In the genomic region with DNA sequence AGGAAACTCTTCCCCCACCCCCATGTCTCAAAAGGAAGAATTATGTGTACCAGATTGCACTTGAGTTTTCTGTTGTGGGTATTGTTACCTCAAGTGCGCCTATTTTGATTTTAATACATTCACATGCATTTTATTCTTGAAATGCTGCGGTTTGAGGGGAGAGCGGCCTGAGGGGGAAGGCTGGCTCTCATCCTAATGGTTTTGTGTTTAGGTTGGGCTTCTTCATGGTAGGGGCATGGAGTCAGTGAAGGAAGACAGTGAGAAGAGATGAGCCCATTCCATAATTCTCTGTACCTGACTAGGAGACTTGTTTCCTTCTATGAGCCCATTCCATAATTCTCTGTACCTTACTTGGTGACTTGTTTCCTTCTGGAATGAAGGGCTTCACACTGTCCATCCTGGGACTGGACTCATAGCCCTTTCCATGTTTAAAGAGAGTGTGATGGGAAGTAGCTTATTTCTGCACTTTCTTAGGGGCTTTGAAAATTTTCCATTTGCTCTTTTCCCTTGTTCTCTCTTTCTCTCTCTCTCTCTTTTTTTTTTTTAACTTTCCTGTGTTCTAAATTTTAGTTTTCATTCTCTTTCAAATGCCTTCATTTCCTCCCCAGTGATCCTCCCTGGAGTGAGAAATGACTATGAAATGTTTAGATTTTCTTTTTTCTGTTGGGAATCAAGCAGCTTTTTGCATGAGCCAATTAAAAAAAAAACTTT, we compare ENCODE assay signal across 9 cellular contexts. TPM values are rescaled to one million over a fixed set of nuclear protein-coding genes. Genes with fewer than 3 reads are reported as not detected.
DNase-seq lines count a peak whose midpoint lies in the region; ATAC-seq and TF ChIP-seq lines count a peak whose summit lies in the region.
"Had no signal": no experiment of that assay in that cellular context is flagged by ENCODE, and none has a peak within 500 bp of the region (broad histone marks: within the 10 kb centered on the region; RNA-seq: fewer than 3 reads in every experiment).

No MANE protein-coding gene starts in this region.

- peak overlapping the region; percentile 82 for H3K27ac Mint-ChIP-seq in activated CD4-positive, alpha-beta T cell treated with anti-CD3 and anti-CD28 coated beads for 36 hours
- no peak overlapping the region for H3K27ac Mint-ChIP-seq in T-cell

- peak overlapping the region; percentile 85 for H3K4me3 Mint-ChIP-seq in activated CD4-positive, alpha-beta T cell treated with anti-CD3 and anti-CD28 coated beads for 36 hours
- H3K4me3 Mint-ChIP-seq in T-cell, result peak overlapping the region; percentile 77 to 85 (median 78)

- TF ChIP-seq POLR2A in gastroesophageal sphincter (IDR thresholded peaks at IDR 0.05), result no peak

- H3K4me3 ChIP-seq in gastroesophageal sphincter, result peak overlapping the region; percentile 78 to 88
- H3K4me3 ChIP-seq in smooth muscle cell, result peak overlapping the region; percentile 81

- H3K27me3 ChIP-seq in gastroesophageal sphincter (no peaks in the 10 kb centered on the region), smooth muscle cell (ENCODE audit: low read depth) (peaks cover 23% of the 10 kb centered on the region)

- CTCF ChIA-PET in activated CD4-positive, alpha-beta T cell treated with anti-CD3 and anti-CD28 coated beads for 36 hours (lab: Charles Lee), result no interaction called here
- CTCF ChIA-PET in T-cell (lab: Charles Lee), result interaction anchor here in 1 of 2 donors (0.8 kb wide), 1 partner anchor 9 kb away, joined by 4 read pairs; no protein-coding TSS in a partner anchor

- TF ChIP-seq EP300 in gastroesophageal sphincter (IDR thresholded peaks at IDR 0.05), result no peak

- H3K36me3 ChIP-seq in gastroesophageal sphincter (no peaks in the 10 kb centered on the region), smooth muscle cell (ENCODE audit: low read depth) (no peaks in the 10 kb centered on the region)
- H3K36me3 ChIP-seq: BE2C had no signal

- peak overlapping the region; percentile 94 for H2AFZ ChIP-seq in smooth muscle cell (ENCODE audit: low read depth)

- no peak for TF ChIP-seq CTCF in gastroesophageal sphincter (IDR thresholded peaks at IDR 0.05)
- TF ChIP-seq CTCF in smooth muscle cell (IDR thresholded peaks at IDR 0.05; ENCODE audit: borderline replicate concordance, insufficient read depth, poor library complexity, severe bottlenecking), result no peak

- 57 to 72% methylated on average over 3 of the region's 3 CpGs for WGBS in gastroesophageal sphincter (ENCODE audit: low coverage in 1 of 2), 2 donors
- 40% methylated on average over 3 of the region's 3 CpGs for WGBS in smooth muscle cell (ENCODE audit: low lambda C conversion rate)

- peaks cover 15% of the 10 kb centered on the region for H3K4me1 Mint-ChIP-seq in activated CD4-positive, alpha-beta T cell treated with anti-CD3 and anti-CD28 coated beads for 36 hours
- H3K4me1 Mint-ChIP-seq in T-cell, result peaks cover 8 to 17% (median 11%) of the 10 kb centered on the region in 3 donors

- no peak for ATAC-seq in activated CD4-positive, alpha-beta T cell treated with anti-CD3 and anti-CD28 coated beads for 36 hours
- no peak for ATAC-seq in T-cell (replicated peaks in 1 of 4)
- no peak for ATAC-seq in gastroesophageal sphincter
- no peak for ATAC-seq in GM21423 (IDR thresholded peaks at IDR 0.05; ENCODE audit: unreplicated experiment)
- no peak for ATAC-seq in GM18517 (IDR thresholded peaks at IDR 0.05; ENCODE audit: unreplicated experiment)

- peaks cover 0 to 52% (median 7%) of the 10 kb centered on the region in 3 donors for H3K4me1 ChIP-seq in gastroesophageal sphincter
- peaks cover 25% of the 10 kb centered on the region for H3K4me1 ChIP-seq in smooth muscle cell (ENCODE audit: low read depth)
- H3K4me1 ChIP-seq: BE2C had no signal

- H3K79me2 ChIP-seq in smooth muscle cell (ENCODE audit: low read depth), result peaks cover 38% of the 10 kb centered on the region

- H3K4me2 ChIP-seq in smooth muscle cell, result peak overlapping the region; percentile 97

- H3K27me3 Mint-ChIP-seq in activated CD4-positive, alpha-beta T cell treated with anti-CD3 and anti-CD28 coated beads for 36 hours, result peaks cover 40% of the 10 kb centered on the region
- H3K27me3 Mint-ChIP-seq in T-cell, result peaks cover 46 to 49% of the 10 kb centered on the region in 2 donors

- POLR2A ChIA-PET in activated CD4-positive, alpha-beta T cell treated with anti-CD3 and anti-CD28 coated beads for 36 hours (lab: Charles Lee), result interaction anchor here (0.7 kb wide), 1 partner anchor 17 kb away, joined by 3 read pairs; no protein-coding TSS in a partner anchor
- POLR2A ChIA-PET in T-cell (lab: Charles Lee), result interaction anchor here in 1 of 2 donors (0.7 kb wide), 1 partner anchor 14 kb away, joined by 4 read pairs; no protein-coding TSS in a partner anchor

- intact Hi-C loops in activated CD4-positive, alpha-beta T cell treated with anti-CD3 and anti-CD28 coated beads for 36 hours (cut with DNase I, micrococcal nuclease), result loop anchor here (1.0 to 10.0 kb wide), 9 partner anchors 59 to 1557 kb away; partner anchors contain the start of gene PGM1 (in 1 of the 2)

- peaks cover 10% of the 10 kb centered on the region for H3F3A ChIP-seq in smooth muscle cell (ENCODE audit: low read depth)

- H3K9me3 ChIP-seq in gastroesophageal sphincter (no peaks in the 10 kb centered on the region), smooth muscle cell (replicated peaks; ENCODE audit: low read depth) (no peaks in the 10 kb centered on the region)
- H3K9me3 ChIP-seq: BE2C had no signal

- peaks cover 52% of the 10 kb centered on the region for H4K20me1 ChIP-seq in smooth muscle cell (ENCODE audit: low read depth)

- H3K9me3 Mint-ChIP-seq in activated CD4-positive, alpha-beta T cell treated with anti-CD3 and anti-CD28 coated beads for 36 hours (ENCODE audit: low read depth), result no peaks in the 10 kb centered on the region
- H3K9me3 Mint-ChIP-seq in T-cell, result no peaks in the 10 kb centered on the region

- no peak for DNase-seq in activated CD4-positive, alpha-beta T cell treated with anti-CD3 and anti-CD28 coated beads for 36 hours
- DNase-seq in activated CD4-positive, alpha-beta T cell treated with anti-CD3 and anti-CD28 coated beads for 48 hours, result no peak
- DNase-seq in T-cell (no peak), smooth muscle cell (lab: John Stamatoyannopoulos, UW; ENCODE audit: unreplicated experiment) (no peak), HK-2 (ENCODE audit: unreplicated experiment) (no peak)
- DNase-seq: BE2C had no signal

- H3K27ac ChIP-seq in gastroesophageal sphincter (peak overlapping the region; percentile 80 to 94 (median 92)), smooth muscle cell (ENCODE audit: low read depth) (no peak overlapping the region)

- H3K9ac ChIP-seq in smooth muscle cell (ENCODE audit: low read depth), result no peak overlapping the region

- H3K36me3 Mint-ChIP-seq in activated CD4-positive, alpha-beta T cell treated with anti-CD3 and anti-CD28 coated beads for 36 hours (ENCODE audit: low read depth), result peaks cover 20% of the 10 kb centered on the region
- no peaks in the 10 kb centered on the region for H3K36me3 Mint-ChIP-seq in T-cell

RNA-seq across cellular contexts. Expression of gene AK4, which starts 1.9 kb away (rescaled TPM):
- total RNA-seq in activated CD4-positive, alpha-beta T cell treated with anti-CD3 and anti-CD28 coated beads for 36 hours, result 100 to 1,000 TPM in 1 of 2 experiments, 10 to 100 TPM in 1; 90.4 to 102 TPM
- total RNA-seq in T-cell (1 to 10 TPM in 3 of 5 donors, under 1 TPM in 2; 0.18 to 2.4 (median 1.1) TPM), gastroesophageal sphincter (10 to 100 TPM; 39.6 to 72.7 (median 60.7) TPM), smooth muscle cell (61.4 and 72.4 TPM in 2 replicates)
- polyA plus RNA-seq in smooth muscle cell, result 52.9 and 68.0 TPM in 2 replicates

Comparison
In these comparisons a context has a peak if more than half of its experiments do, and no peak if none do; other contexts are left out.
1. RNA of gene AK4, which starts 1.9 kb away (total RNA-seq): 90.4 to 102 TPM in activated CD4-positive, alpha-beta T cell treated with anti-CD3 and anti-CD28 coated beads for 36 hours, 39.6 to 72.7 TPM in gastroesophageal sphincter and 61.4 to 72.4 TPM in smooth muscle cell; 0.18 to 2.4 TPM in T-cell; every median in the first group is over 10 times any median in the second.